Comparison of ENCODE assay signal across 3 cellular contexts in the genomic region with DNA sequence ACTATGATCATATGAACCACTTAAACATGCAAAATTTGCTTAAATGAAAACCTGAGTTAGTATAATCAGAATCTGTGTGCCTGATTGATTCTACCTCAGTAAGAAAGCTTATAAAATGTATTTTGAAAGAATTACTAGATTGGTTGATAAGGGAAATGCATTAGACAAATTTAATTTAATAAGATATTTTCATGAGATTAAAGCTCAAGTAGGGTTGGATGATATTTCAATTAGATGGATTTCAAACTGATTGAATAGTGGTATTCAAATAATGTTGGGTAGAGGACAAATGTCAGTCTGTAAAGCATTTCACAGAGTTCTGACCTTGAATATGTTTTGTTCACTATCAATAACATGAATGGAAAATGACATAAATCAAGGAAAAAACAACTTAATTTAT.
"Had no signal": no experiment of that assay in that cellular context is flagged by ENCODE, and none has a peak within 500 bp of the region (broad histone marks: within the 10 kb centered on the region; RNA-seq: fewer than 3 reads in every experiment).

No MANE protein-coding gene starts in this region.

- ATAC-seq: GM12878 had no signal

- H3K4me3 ChIP-seq: GM12878 had no signal

- DNase-seq: GDM1, GF-D8 had no signal
